Comparison of ENCODE assay signal across 8 cellular contexts in the genomic region with DNA sequence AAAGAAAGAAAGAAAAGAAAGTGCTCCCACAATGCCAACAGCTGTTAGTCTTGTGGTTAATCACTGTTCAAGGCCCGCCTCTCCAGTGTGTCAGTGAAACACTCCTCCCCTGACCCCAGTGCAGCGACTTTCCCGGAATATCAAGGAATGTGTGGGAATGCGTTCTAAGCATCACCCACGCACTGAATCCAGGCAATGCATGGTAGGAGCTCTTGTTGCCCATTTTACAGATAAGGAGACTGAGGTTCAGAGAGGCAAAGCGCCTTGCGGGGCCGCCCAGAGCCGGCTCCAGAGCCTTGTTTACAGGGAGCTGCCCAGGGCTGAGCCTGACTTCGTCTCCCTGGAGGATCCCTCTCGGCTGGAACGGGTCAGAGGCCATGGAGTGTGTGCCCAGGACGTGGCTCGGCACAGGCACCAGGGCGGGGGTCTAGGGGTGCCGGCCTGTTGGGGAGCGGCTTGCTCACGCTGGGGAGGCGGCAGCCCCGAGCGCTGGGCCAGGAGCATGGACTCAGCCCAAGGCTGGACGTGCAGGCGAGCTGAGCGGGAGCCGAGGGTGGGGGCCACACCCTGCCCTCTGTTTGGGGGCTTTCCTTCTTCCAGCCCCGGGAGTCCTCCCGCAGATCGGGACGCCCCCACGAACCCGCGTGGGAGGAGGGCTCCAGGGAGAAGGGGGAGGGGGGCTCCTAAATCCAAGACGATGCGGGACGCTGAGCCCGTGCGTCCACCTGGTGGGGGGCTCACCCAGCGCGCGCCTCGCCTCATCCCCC. TPM values are rescaled to one million over a fixed set of nuclear protein-coding genes. Genes with fewer than 3 reads are reported as not detected.
DNase-seq lines count a peak whose midpoint lies in the region; ATAC-seq, FAIRE-seq and TF ChIP-seq lines count a peak whose summit lies in the region.

No MANE protein-coding gene starts in this region.

- H3K9me3 ChIP-seq in Peyer's patch (no peaks in the 10 kb centered on the region), HepG2 (ENCODE audit: low read length) (peaks cover 5% of the 10 kb centered on the region)

- H4K20me1 ChIP-seq in HepG2 (ENCODE audit: insufficient read depth, low read length) = no peaks in the 10 kb centered on the region

- intact Hi-C loops in HepG2 (cut with micrococcal nuclease; ENCODE audit: unreplicated experiment) = no loop called here

- H3K4me3 ChIP-seq in Peyer's patch (peak overlapping the region; percentile 66 to 89 (median 76)), HepG2 (replicated peaks in 1 of 3; ENCODE audit: insufficient read depth in 1 of 3, low read depth in 2 of 3, low read length in 3 of 3) (peak overlapping the region; percentile 89 to 95 (median 95))

- H3K4me2 ChIP-seq in HepG2 (ENCODE audit: low read depth, low read length) = peak overlapping the region; percentile 84

- no peak for TF ChIP-seq EP300 in HepG2 (IDR thresholded peaks at IDR 0.05; ENCODE audit: low read depth in 2 of 2, low read length in 2 of 2)
- no peak for TF ChIP-seq EP300 in HepG2 (CRISPR knock-in tag; IDR thresholded peaks at IDR 0.05; ENCODE audit: borderline replicate concordance)

- TF ChIP-seq RAD21 in HepG2 (CRISPR knock-in tag; IDR thresholded peaks at IDR 0.05) = no peak

- H3K79me2 ChIP-seq in HepG2 (ENCODE audit: insufficient read depth, low read length) = peaks cover 19% of the 10 kb centered on the region

- H3K27me3 ChIP-seq in Peyer's patch (no peaks in the 10 kb centered on the region), HepG2 (ENCODE audit: control insufficient read depth in 1 of 2, insufficient read depth in 2 of 2, low read length in 2 of 2) (no peaks in the 10 kb centered on the region)

- DNase-seq in A172 (ENCODE audit: low spot score) = peak; percentile 71
- peak in 1 of 3 donors; percentile 57 for DNase-seq in Peyer's patch
- peak; percentile 50 for DNase-seq in HepG2 (ENCODE audit: low spot score)
- no peak for DNase-seq in occipital lobe (lab: John Stamatoyannopoulos, UW)

- TF ChIP-seq POLR2A in Peyer's patch (IDR thresholded peaks at IDR 0.05) (no peak), HepG2 (IDR thresholded peaks at IDR 0.05; ENCODE audit: insufficient read depth in 1 of 2, low read depth in 2 of 2, low read length in 2 of 2) (no peak; a peak in 1 of 4 replicates)

- CTCF ChIA-PET in HepG2 (lab: Yijun Ruan, JAX; ENCODE audit: low intra/inter-chr PET ratio, low total read pairs) = no interaction called here

- WGBS in HepG2 (ENCODE audit: low lambda C conversion rate) = 3% methylated on average over 11 of the region's 41 CpGs

- POLR2A ChIA-PET in HepG2 (lab: Yijun Ruan, JAX) = interaction anchor here (0.8 to 3.8 kb wide), 7 partner anchors 9 to 164 kb away, joined by 3 to 55 read pairs (median 8); a partner anchor contains a TSS

- peak overlapping the region; percentile 81 for H3K9ac ChIP-seq in HepG2 (ENCODE audit: insufficient read depth, low read depth, low read length)

- H3K36me3 ChIP-seq in Peyer's patch = peaks cover 0 to 27% (median 0%) of the 10 kb centered on the region in 3 donors
- H3K36me3 ChIP-seq in HepG2 (replicated peaks in 1 of 2; ENCODE audit: control insufficient read depth in 1 of 2, insufficient read depth in 2 of 2, low read length in 2 of 2) = peaks cover 18 to 28% of the 10 kb centered on the region in 2 experiments

- H3K27ac ChIP-seq in Peyer's patch (peak overlapping the region; percentile 80 to 91 (median 88)), cingulate gyrus (ENCODE audit: low read depth, low read length) (peak overlapping the region; percentile 87), HepG2 (ENCODE audit: extremely low read length, insufficient read depth, low read length) (peak overlapping the region; percentile 91), temporal lobe (ENCODE audit: low read depth, low read length) (peak overlapping the region; percentile 86)

- peak; percentile 9 for ATAC-seq in GM18868 (IDR thresholded peaks at IDR 0.05; ENCODE audit: unreplicated experiment)
- ATAC-seq in HepG2 = peak; percentile 53
- ATAC-seq in GM18517 (IDR thresholded peaks at IDR 0.05; ENCODE audit: unreplicated experiment) = no peak

- TF ChIP-seq CTCF in Peyer's patch (IDR thresholded peaks at IDR 0.05) (no peak), HepG2 (CRISPR knock-in tag; IDR thresholded peaks at IDR 0.05) (no peak)

- H3K4me1 ChIP-seq in Peyer's patch (peaks cover 0 to 51% (median 24%) of the 10 kb centered on the region in 4 donors), HepG2 (ENCODE audit: insufficient read depth, low read length) (peaks cover 57% of the 10 kb centered on the region)

- BruUV-seq in HepG2 (replicated peaks; lab: Mats Ljungman, UMichigan) = no TSS peak

- H2AFZ ChIP-seq in HepG2 (ENCODE audit: low read length) = no peak overlapping the region

- peak; percentile 32 for FAIRE-seq in HepG2 (lab: Jason Lieb, UNC)

- in situ Hi-C loops in HepG2 (cut with HindIII; ENCODE audit: extremely low pct_ligation_motif_present, low pct_unique_long_range_greater_than_20kb) = no loop called here

RNA-seq across cellular contexts. Expression of a gene that starts 0.8 kb away (rescaled TPM):
- 40.6 and 61.6 TPM in 2 replicates for total RNA-seq in A172 (2014; rRNA removed; shearing (Covaris generic))
- total RNA-seq in Peyer's patch = 10 to 100 TPM in 3 of 4 donors, 1 to 10 TPM in 1; 7.7 to 88.3 (median 18.9) TPM
- total RNA-seq in HepG2 (2016; rRNA removed; fragmentation: Illumina TruSeq; extraction: Trizol) = 16.7 and 18.5 TPM in 2 replicates
- total RNA-seq in HepG2 (2016; cell fraction: cytosol; rRNA removed; fragmentation: Illumina TruSeq; extraction: Trizol; ENCODE audit: low read depth) = 13.5 and 13.9 TPM in 2 replicates
- total RNA-seq in HepG2 (2016; cell fraction: insoluble cytoplasmic fraction; rRNA removed; fragmentation: Illumina TruSeq; extraction: Trizol) = 11.7 and 18.2 TPM in 2 replicates
- total RNA-seq in HepG2 (2016; cell fraction: membrane; rRNA removed; fragmentation: Illumina TruSeq; extraction: Trizol) = 42.0 and 46.1 TPM in 2 replicates
- total RNA-seq in HepG2 (2016; cell fraction: nucleus; rRNA removed; fragmentation: Illumina TruSeq; extraction: Trizol) = 13.4 and 15.1 TPM in 2 replicates
- polyA plus RNA-seq in HepG2 (2011; rRNA removed) = 65.4 and 103 TPM in 2 replicates
- polyA plus RNA-seq in HepG2 (2011; cell fraction: cytosol; rRNA removed) = 63.0 and 69.3 TPM in 2 replicates
- 134 and 138 TPM in 2 replicates for polyA plus RNA-seq in HepG2 (2011; cell fraction: nucleus; rRNA removed)
- polyA plus RNA-seq in HepG2 (2012) = 36.1 and 53.0 TPM in 2 replicates
- 33.4 and 37.1 TPM in 2 replicates for polyA plus RNA-seq in HepG2 (2016; cell fraction: cytosol; fragmentation: Illumina TruSeq; extraction: Trizol; ENCODE audit: low read depth)
- polyA plus RNA-seq in HepG2 (2016; cell fraction: insoluble cytoplasmic fraction; fragmentation: Illumina TruSeq; extraction: Trizol; ENCODE audit: low read depth) = 18.0 and 19.3 TPM in 2 replicates
- polyA plus RNA-seq in HepG2 (2016; cell fraction: membrane; fragmentation: Illumina TruSeq; extraction: Trizol; ENCODE audit: low read depth) = 54.8 and 59.0 TPM in 2 replicates
- 32.9 and 35.5 TPM in 2 replicates for polyA plus RNA-seq in HepG2 (2016; cell fraction: nucleus; fragmentation: Illumina TruSeq; extraction: Trizol; ENCODE audit: insufficient read depth, low read depth)
- 41.6 and 91.9 TPM in 2 replicates for polyA minus RNA-seq in HepG2 (2011; rRNA and poly(A)+ RNA removed; ENCODE audit: low replicate concordance)
- 15.4 and 21.1 TPM in 2 replicates for polyA minus RNA-seq in HepG2 (2011; cell fraction: cytosol; rRNA and poly(A)+ RNA removed)
- 22.4 and 22.6 TPM in 2 replicates for polyA minus RNA-seq in HepG2 (2011; cell fraction: nucleus; rRNA and poly(A)+ RNA removed)
- 25.6 TPM for total RNA-seq in temporal lobe
- 31.8 TPM for total RNA-seq in occipital lobe

RNA-seq across cellular contexts. Expression of a gene that starts 18.2 kb away (rescaled TPM):
- 32.7 and 38.3 TPM in 2 replicates for total RNA-seq in A172 (2014; rRNA removed; shearing (Covaris generic))
- total RNA-seq in Peyer's patch = 100 to 1,000 TPM in 1 of 4 donors, 10 to 100 TPM in 3; 39.9 to 119 (median 46.7) TPM
- 14.8 and 18.8 TPM in 2 replicates for total RNA-seq in HepG2 (2016; rRNA removed; fragmentation: Illumina TruSeq; extraction: Trizol)
- 35.6 and 43.0 TPM in 2 replicates for total RNA-seq in HepG2 (2016; cell fraction: cytosol; rRNA removed; fragmentation: Illumina TruSeq; extraction: Trizol; ENCODE audit: low read depth)
- 13.0 and 19.7 TPM in 2 replicates for total RNA-seq in HepG2 (2016; cell fraction: insoluble cytoplasmic fraction; rRNA removed; fragmentation: Illumina TruSeq; extraction: Trizol)
- total RNA-seq in HepG2 (2016; cell fraction: membrane; rRNA removed; fragmentation: Illumina TruSeq; extraction: Trizol) = 47.7 and 65.6 TPM in 2 replicates
- 12.8 and 17.5 TPM in 2 replicates for total RNA-seq in HepG2 (2016; cell fraction: nucleus; rRNA removed; fragmentation: Illumina TruSeq; extraction: Trizol)
- 27.7 and 36.4 TPM in 2 replicates for polyA plus RNA-seq in HepG2 (2011; rRNA removed)
- polyA plus RNA-seq in HepG2 (2011; cell fraction: cytosol; rRNA removed) = 26.2 and 47.9 TPM in 2 replicates
- polyA plus RNA-seq in HepG2 (2011; cell fraction: nucleus; rRNA removed) = 41.2 and 43.3 TPM in 2 replicates
- polyA plus RNA-seq in HepG2 (2012) = 14.8 and 21.6 TPM in 2 replicates
- polyA plus RNA-seq in HepG2 (2016; cell fraction: cytosol; fragmentation: Illumina TruSeq; extraction: Trizol; ENCODE audit: low read depth) = 55.5 and 75.3 TPM in 2 replicates
- polyA plus RNA-seq in HepG2 (2016; cell fraction: insoluble cytoplasmic fraction; fragmentation: Illumina TruSeq; extraction: Trizol; ENCODE audit: low read depth) = 20.6 and 23.9 TPM in 2 replicates
- polyA plus RNA-seq in HepG2 (2016; cell fraction: membrane; fragmentation: Illumina TruSeq; extraction: Trizol; ENCODE audit: low read depth) = 69.4 and 78.8 TPM in 2 replicates
- polyA plus RNA-seq in HepG2 (2016; cell fraction: nucleus; fragmentation: Illumina TruSeq; extraction: Trizol; ENCODE audit: insufficient read depth, low read depth) = 25.2 and 32.3 TPM in 2 replicates
- 74.4 and 118 TPM in 2 replicates for polyA minus RNA-seq in HepG2 (2011; rRNA and poly(A)+ RNA removed; ENCODE audit: low replicate concordance)
- 40.0 and 42.1 TPM in 2 replicates for polyA minus RNA-seq in HepG2 (2011; cell fraction: cytosol; rRNA and poly(A)+ RNA removed)
- 15.6 and 17.8 TPM in 2 replicates for polyA minus RNA-seq in HepG2 (2011; cell fraction: nucleus; rRNA and poly(A)+ RNA removed)
- 7.4 TPM for total RNA-seq in temporal lobe
- total RNA-seq in occipital lobe = 10.5 TPM

RNA-seq across cellular contexts. Expression of a gene that starts 21.1 kb away (rescaled TPM):
- total RNA-seq in A172 (2014; rRNA removed; shearing (Covaris generic)) = 151 and 173 TPM in 2 replicates
- total RNA-seq in Peyer's patch (10 to 100 TPM in 3 of 4 donors, 1 to 10 TPM in 1; 2.5 to 22.3 (median 18.4) TPM), HepG2 (2016; rRNA removed; fragmentation: Illumina TruSeq; extraction: Trizol) (25.7 and 32.8 TPM in 2 replicates), temporal lobe (25.3 TPM), occipital lobe (28.4 TPM)
- total RNA-seq in HepG2 (2016; cell fraction: cytosol; rRNA removed; fragmentation: Illumina TruSeq; extraction: Trizol; ENCODE audit: low read depth) = 12.5 and 17.4 TPM in 2 replicates
- 27.8 and 33.7 TPM in 2 replicates for total RNA-seq in HepG2 (2016; cell fraction: insoluble cytoplasmic fraction; rRNA removed; fragmentation: Illumina TruSeq; extraction: Trizol)
- 18.2 and 19.8 TPM in 2 replicates for total RNA-seq in HepG2 (2016; cell fraction: membrane; rRNA removed; fragmentation: Illumina TruSeq; extraction: Trizol)
- 13.7 and 15.3 TPM in 2 replicates for total RNA-seq in HepG2 (2016; cell fraction: nucleus; rRNA removed; fragmentation: Illumina TruSeq; extraction: Trizol)
- 19.1 and 28.5 TPM in 2 replicates for polyA plus RNA-seq in HepG2 (2011; rRNA removed)
- polyA plus RNA-seq in HepG2 (2011; cell fraction: cytosol; rRNA removed) = 29.9 and 38.0 TPM in 2 replicates
- polyA plus RNA-seq in HepG2 (2011; cell fraction: nucleus; rRNA removed) = 34.1 and 55.6 TPM in 2 replicates
- polyA plus RNA-seq in HepG2 (2012) = 17.5 and 23.3 TPM in 2 replicates
- 28.9 and 48.9 TPM in 2 replicates for polyA plus RNA-seq in HepG2 (2016; cell fraction: cytosol; fragmentation: Illumina TruSeq; extraction: Trizol; ENCODE audit: low read depth)
- 44.7 and 50.7 TPM in 2 replicates for polyA plus RNA-seq in HepG2 (2016; cell fraction: insoluble cytoplasmic fraction; fragmentation: Illumina TruSeq; extraction: Trizol; ENCODE audit: low read depth)
- 31.6 and 41.6 TPM in 2 replicates for polyA plus RNA-seq in HepG2 (2016; cell fraction: membrane; fragmentation: Illumina TruSeq; extraction: Trizol; ENCODE audit: low read depth)
- polyA plus RNA-seq in HepG2 (2016; cell fraction: nucleus; fragmentation: Illumina TruSeq; extraction: Trizol; ENCODE audit: insufficient read depth, low read depth) = 39.2 and 40.7 TPM in 2 replicates
- polyA minus RNA-seq in HepG2 (2011; rRNA and poly(A)+ RNA removed; ENCODE audit: low replicate concordance) = 3.6 and 45.8 TPM in 2 replicates
- polyA minus RNA-seq in HepG2 (2011; cell fraction: cytosol; rRNA and poly(A)+ RNA removed) = 3.8 and 5.4 TPM in 2 replicates
- 1.7 and 4.1 TPM in 2 replicates for polyA minus RNA-seq in HepG2 (2011; cell fraction: nucleus; rRNA and poly(A)+ RNA removed)

RNA-seq across cellular contexts. Expression of a gene that starts 32.0 kb away (rescaled TPM):
- 1.6 and 3.4 TPM in 2 replicates for total RNA-seq in A172 (2014; rRNA removed; shearing (Covaris generic))
- total RNA-seq in Peyer's patch (1 to 10 TPM in 1 of 4 donors, not detected in 3; 2.5 TPM), HepG2 (2016; rRNA removed; fragmentation: Illumina TruSeq; extraction: Trizol) (0.20 TPM in 1 of 2 replicates, not detected in the other), temporal lobe (1.2 TPM), occipital lobe (1.4 TPM)
- 0.51 TPM in 1 of 2 replicates, not detected in the other for total RNA-seq in HepG2 (2016; cell fraction: cytosol; rRNA removed; fragmentation: Illumina TruSeq; extraction: Trizol; ENCODE audit: low read depth)
- total RNA-seq in HepG2 (2016; cell fraction: insoluble cytoplasmic fraction; rRNA removed; fragmentation: Illumina TruSeq; extraction: Trizol) = 0.15 TPM in 1 of 2 replicates, not detected in the other
- not detected in 2 replicates for total RNA-seq in HepG2 (2016; cell fraction: membrane; rRNA removed; fragmentation: Illumina TruSeq; extraction: Trizol)
- 0.56 TPM in 1 of 2 replicates, not detected in the other for total RNA-seq in HepG2 (2016; cell fraction: nucleus; rRNA removed; fragmentation: Illumina TruSeq; extraction: Trizol)
- 0.44 and 0.49 TPM in 2 replicates for polyA plus RNA-seq in HepG2 (2011; rRNA removed)
- 0.17 and 0.32 TPM in 2 replicates for polyA plus RNA-seq in HepG2 (2011; cell fraction: cytosol; rRNA removed)
- 5.3 and 9.9 TPM in 2 replicates for polyA plus RNA-seq in HepG2 (2011; cell fraction: nucleus; rRNA removed)
- polyA plus RNA-seq in HepG2 (2012) = 0.32 and 0.67 TPM in 2 replicates
- 0.24 TPM in 1 of 2 replicates, not detected in the other for polyA plus RNA-seq in HepG2 (2016; cell fraction: cytosol; fragmentation: Illumina TruSeq; extraction: Trizol; ENCODE audit: low read depth)
- polyA plus RNA-seq in HepG2 (2016; cell fraction: insoluble cytoplasmic fraction; fragmentation: Illumina TruSeq; extraction: Trizol; ENCODE audit: low read depth) = not detected in 2 replicates
- polyA plus RNA-seq in HepG2 (2016; cell fraction: membrane; fragmentation: Illumina TruSeq; extraction: Trizol; ENCODE audit: low read depth) = not detected in 2 replicates
- 1.1 TPM in 1 of 2 replicates, not detected in the other for polyA plus RNA-seq in HepG2 (2016; cell fraction: nucleus; fragmentation: Illumina TruSeq; extraction: Trizol; ENCODE audit: insufficient read depth, low read depth)
- 0.72 and 1.4 TPM in 2 replicates for polyA minus RNA-seq in HepG2 (2011; rRNA and poly(A)+ RNA removed; ENCODE audit: low replicate concordance)
- 0.88 TPM in 1 of 2 replicates, not detected in the other for polyA minus RNA-seq in HepG2 (2011; cell fraction: cytosol; rRNA and poly(A)+ RNA removed)
- 1.3 and 2.2 TPM in 2 replicates for polyA minus RNA-seq in HepG2 (2011; cell fraction: nucleus; rRNA and poly(A)+ RNA removed)

RNA-seq across cellular contexts. Expression of a gene that starts 39.0 kb away (rescaled TPM):
- 49.7 and 50.5 TPM in 2 replicates for total RNA-seq in A172 (2014; rRNA removed; shearing (Covaris generic))
- total RNA-seq in Peyer's patch (10 to 100 TPM; 20.6 to 27.3 (median 22.1) TPM), HepG2 (2016; rRNA removed; fragmentation: Illumina TruSeq; extraction: Trizol) (17.5 and 24.8 TPM in 2 replicates), temporal lobe (10.1 TPM), occipital lobe (11.4 TPM)
- total RNA-seq in HepG2 (2016; cell fraction: cytosol; rRNA removed; fragmentation: Illumina TruSeq; extraction: Trizol; ENCODE audit: low read depth) = 20.0 and 27.3 TPM in 2 replicates
- total RNA-seq in HepG2 (2016; cell fraction: insoluble cytoplasmic fraction; rRNA removed; fragmentation: Illumina TruSeq; extraction: Trizol) = 14.9 and 23.0 TPM in 2 replicates
- total RNA-seq in HepG2 (2016; cell fraction: membrane; rRNA removed; fragmentation: Illumina TruSeq; extraction: Trizol) = 31.4 and 35.9 TPM in 2 replicates
- 18.6 and 22.0 TPM in 2 replicates for total RNA-seq in HepG2 (2016; cell fraction: nucleus; rRNA removed; fragmentation: Illumina TruSeq; extraction: Trizol)
- 35.3 and 38.6 TPM in 2 replicates for polyA plus RNA-seq in HepG2 (2011; rRNA removed)
- 30.5 and 35.2 TPM in 2 replicates for polyA plus RNA-seq in HepG2 (2011; cell fraction: cytosol; rRNA removed)
- 36.6 and 37.4 TPM in 2 replicates for polyA plus RNA-seq in HepG2 (2011; cell fraction: nucleus; rRNA removed)
- polyA plus RNA-seq in HepG2 (2012) = 21.4 and 25.3 TPM in 2 replicates
- 32.5 and 40.9 TPM in 2 replicates for polyA plus RNA-seq in HepG2 (2016; cell fraction: cytosol; fragmentation: Illumina TruSeq; extraction: Trizol; ENCODE audit: low read depth)
- 30.7 and 34.8 TPM in 2 replicates for polyA plus RNA-seq in HepG2 (2016; cell fraction: insoluble cytoplasmic fraction; fragmentation: Illumina TruSeq; extraction: Trizol; ENCODE audit: low read depth)
- 49.8 and 53.8 TPM in 2 replicates for polyA plus RNA-seq in HepG2 (2016; cell fraction: membrane; fragmentation: Illumina TruSeq; extraction: Trizol; ENCODE audit: low read depth)
- polyA plus RNA-seq in HepG2 (2016; cell fraction: nucleus; fragmentation: Illumina TruSeq; extraction: Trizol; ENCODE audit: insufficient read depth, low read depth) = 49.9 and 52.5 TPM in 2 replicates
- polyA minus RNA-seq in HepG2 (2011; rRNA and poly(A)+ RNA removed; ENCODE audit: low replicate concordance) = 68.5 and 193 TPM in 2 replicates
- 12.9 and 15.4 TPM in 2 replicates for polyA minus RNA-seq in HepG2 (2011; cell fraction: cytosol; rRNA and poly(A)+ RNA removed)
- 34.8 and 35.4 TPM in 2 replicates for polyA minus RNA-seq in HepG2 (2011; cell fraction: nucleus; rRNA and poly(A)+ RNA removed)
